In the genomic region with DNA sequence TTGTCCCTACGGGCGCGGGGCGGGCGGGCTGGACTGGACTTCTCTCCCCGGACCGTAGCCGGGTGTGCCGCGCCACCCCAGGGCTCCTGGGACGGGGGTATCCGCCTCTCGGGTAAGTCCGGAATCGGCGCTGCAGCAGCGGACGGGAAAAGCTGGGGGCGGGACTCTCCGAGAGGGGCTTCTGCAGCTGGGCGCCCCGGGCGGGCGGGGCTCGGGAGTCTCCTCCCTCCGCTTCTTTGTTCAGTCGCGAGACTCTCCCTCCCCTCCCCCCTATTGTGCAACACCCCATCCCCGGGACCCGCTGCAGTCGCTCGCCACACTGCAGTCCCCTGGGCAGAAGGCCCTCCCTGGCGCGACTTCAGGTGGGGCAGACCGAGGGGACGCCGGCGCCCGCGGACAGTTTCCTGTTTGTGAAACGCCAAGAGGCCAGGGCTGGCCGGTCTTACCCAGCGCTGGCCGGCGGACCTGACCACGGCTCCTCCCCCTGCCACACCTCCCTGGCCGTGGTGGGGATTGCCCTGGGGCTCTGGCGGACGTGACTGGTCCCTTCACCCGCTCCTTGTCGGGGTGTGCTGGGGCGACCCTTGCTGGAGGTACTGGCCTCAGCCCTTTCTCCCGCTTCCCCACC, we compare ENCODE assay signal across 8 cellular contexts.
DNase-seq lines count a peak whose midpoint lies in the region; ATAC-seq and TF ChIP-seq lines count a peak whose summit lies in the region.

No MANE protein-coding gene starts in this region.

- TF ChIP-seq CTCF in GM13976 (IDR thresholded peaks at IDR 0.05; ENCODE audit: borderline replicate concordance, control extremely low read depth, extremely low read depth, insufficient read depth, missing control alignments) (no peak), astrocyte of the spinal cord (IDR thresholded peaks at IDR 0.05; ENCODE audit: low read depth, low read length) (no peak), retinal pigment epithelial cell (conservative IDR thresholded peaks at IDR 0.05; ENCODE audit: low read depth, low read length) (peak; percentile 19)

- DNase-seq in GM13976 (ENCODE audit: low spot score) (peak; percentile 92), NCI-H187 (lab: John Stamatoyannopoulos, UW) (peak; percentile 53 to 85), T-helper 22 cell (ENCODE audit: low read depth) (peak; percentile 68), astrocyte of the spinal cord (ENCODE audit: low read depth, low spot score) (peak; percentile 93), hypothalamus (lab: John Stamatoyannopoulos, UW) (peak; percentile 46 to 91 (median 81)), retinal pigment epithelial cell (ENCODE audit: low read depth) (peak; percentile 68), middle frontal gyrus (ENCODE audit: extremely low spot score, low spot score) (no peak)

- H3K4me3 ChIP-seq in astrocyte of the spinal cord (ENCODE audit: low read depth, low read length) = peak overlapping the region; percentile 94
- H3K4me3 ChIP-seq in retinal pigment epithelial cell (ENCODE audit: low read length) = peak overlapping the region; percentile 95

- in situ Hi-C loops in GM13976 (cut with MboI; ENCODE audit: low sequenced_read_pairs, unreplicated experiment) = no loop called here
- in situ Hi-C loops in astrocyte of the spinal cord (cut with HindIII; ENCODE audit: low sequenced_read_pairs) = no loop called here

- peak; percentile 57 for ATAC-seq in HG02885 (IDR thresholded peaks at IDR 0.05; ENCODE audit: poor library complexity, unreplicated experiment)
